Comparison of ENCODE assay signal across 1 cellular context in the genomic region with DNA sequence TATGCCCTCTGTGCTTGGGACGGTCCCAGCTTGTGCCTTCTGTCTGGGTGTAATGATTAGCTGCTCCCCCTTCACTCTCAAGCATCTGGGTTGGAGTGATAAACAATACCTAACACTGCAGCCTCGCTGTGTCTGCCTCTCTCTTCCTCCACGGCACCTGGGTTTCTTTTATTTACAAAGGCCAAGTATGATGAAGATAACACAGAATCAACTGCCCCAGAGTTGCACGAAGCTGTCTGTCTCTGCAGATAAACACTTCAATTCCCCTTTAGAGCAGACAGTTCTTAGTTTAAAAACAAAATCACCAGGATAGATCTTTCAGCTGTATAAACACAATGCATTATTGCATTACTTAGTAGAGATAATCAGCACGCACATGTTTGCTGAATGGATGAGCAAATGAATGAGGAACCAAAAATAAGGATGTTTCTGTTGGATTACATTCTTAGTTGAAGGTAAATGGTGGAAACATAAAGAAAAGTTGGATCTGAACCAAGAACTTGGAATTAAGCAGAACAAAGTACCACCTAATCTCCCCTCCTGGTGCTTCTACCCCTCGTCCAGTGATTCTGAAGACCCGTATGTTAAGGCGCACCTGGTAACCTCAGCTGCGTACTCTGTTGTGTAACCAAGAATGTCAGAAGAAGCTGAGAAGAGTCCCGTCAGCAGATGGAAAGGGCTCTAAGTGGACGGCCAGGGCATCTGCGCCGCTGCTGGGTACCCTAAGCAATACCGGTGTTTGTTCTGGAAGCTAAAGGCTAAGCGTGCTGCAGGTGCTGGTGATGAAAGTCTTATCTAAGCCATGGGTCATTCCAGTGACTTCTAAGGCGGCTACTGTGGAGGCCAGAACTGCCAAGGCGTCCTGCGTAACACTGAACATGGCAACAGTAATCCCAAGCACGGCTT.
TF ChIP-seq lines count a peak whose summit lies in the region.

No MANE protein-coding gene starts in this region.

TF ChIP-seq in K562, 482 proteins besides CTCF, POLR2A, EP300 and RAD21 (continued from another document and continues in another):
- TF ChIP-seq, protein P1, sequence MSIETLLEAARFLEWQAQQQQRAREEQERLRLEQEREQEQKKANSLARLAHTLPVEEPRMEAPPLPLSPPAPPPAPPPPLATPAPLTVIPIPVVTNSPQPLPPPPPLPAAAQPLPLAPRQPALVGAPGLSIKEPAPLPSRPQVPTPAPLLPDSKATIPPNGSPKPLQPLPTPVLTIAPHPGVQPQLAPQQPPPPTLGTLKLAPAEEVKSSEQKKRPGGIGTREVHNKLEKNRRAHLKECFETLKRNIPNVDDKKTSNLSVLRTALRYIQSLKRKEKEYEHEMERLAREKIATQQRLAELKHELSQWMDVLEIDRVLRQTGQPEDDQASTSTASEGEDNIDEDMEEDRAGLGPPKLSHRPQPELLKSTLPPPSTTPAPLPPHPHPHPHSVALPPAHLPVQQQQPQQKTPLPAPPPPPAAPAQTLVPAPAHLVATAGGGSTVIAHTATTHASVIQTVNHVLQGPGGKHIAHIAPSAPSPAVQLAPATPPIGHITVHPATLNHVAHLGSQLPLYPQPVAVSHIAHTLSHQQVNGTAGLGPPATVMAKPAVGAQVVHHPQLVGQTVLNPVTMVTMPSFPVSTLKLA (conservative IDR thresholded peaks at IDR 0.05) = peak; percentile 75 to 83
- TF ChIP-seq TARDBP (IDR thresholded peaks at IDR 0.05) = peak; percentile 100
- TF ChIP-seq HLTF (IDR thresholded peaks at IDR 0.05) = peak; percentile 99
- TF ChIP-seq, protein P2, sequence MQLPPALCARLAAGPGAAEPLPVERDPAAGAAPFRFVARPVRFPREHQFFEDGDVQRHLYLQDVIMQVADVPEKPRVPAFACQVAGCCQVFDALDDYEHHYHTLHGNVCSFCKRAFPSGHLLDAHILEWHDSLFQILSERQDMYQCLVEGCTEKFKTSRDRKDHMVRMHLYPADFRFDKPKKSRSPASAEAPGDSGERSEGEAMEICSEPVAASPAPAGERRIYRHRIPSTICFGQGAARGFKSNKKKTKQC (CRISPR knock-in tag; IDR thresholded peaks at IDR 0.05) = no peak
- no peak for TF ChIP-seq FOXJ3 (CRISPR knock-in tag; IDR thresholded peaks at IDR 0.05)
- no peak for TF ChIP-seq RFX1 (IDR thresholded peaks at IDR 0.05)
- peak in 1 of 2 experiments; percentile 39; a peak in 1 of 3 replicates for TF ChIP-seq CBX3 (IDR thresholded peaks at IDR 0.05; ENCODE audit: borderline replicate concordance in 1 of 2, low read length in 2 of 2)
- peak; percentile 61; the same call in 1 of the 2 replicates for TF ChIP-seq L3MBTL2 (IDR thresholded peaks at IDR 0.05)
- no peak for TF ChIP-seq TRIM25 (IDR thresholded peaks at IDR 0.05; ENCODE audit: borderline replicate concordance)
- TF ChIP-seq SREBF2 (CRISPR knock-in tag; IDR thresholded peaks at IDR 0.05) = no peak
- TF ChIP-seq ZNF77 (CRISPR knock-in tag; IDR thresholded peaks at IDR 0.05) = no peak
- TF ChIP-seq ATF1 (CRISPR knock-in tag; IDR thresholded peaks at IDR 0.05) = no peak
- TF ChIP-seq ATF1 (tag; IDR thresholded peaks at IDR 0.05) = peak; percentile 85
- peak; percentile 82; the same call in 1 of the 2 replicates for TF ChIP-seq ZNF347 (CRISPR knock-in tag; IDR thresholded peaks at IDR 0.05; ENCODE audit: low read depth)
- TF ChIP-seq TFAM (CRISPR knock-in tag; conservative IDR thresholded peaks at IDR 0.05) = no peak
- TF ChIP-seq POLR2AphosphoS2 (IDR thresholded peaks at IDR 0.05; ENCODE audit: low read length) = no peak
- TF ChIP-seq KLF1 (tag; IDR thresholded peaks at IDR 0.05) = 0 out of 2 replicates have a peak, but pooled peaks have one; percentile 46
- TF ChIP-seq ARHGAP35 (IDR thresholded peaks at IDR 0.05; ENCODE audit: partially characterized antibody) = no peak
- TF ChIP-seq SMAD4 (CRISPR knock-in tag; conservative IDR thresholded peaks at IDR 0.05) = peak; percentile 100
- peak; percentile 87; the same call in 1 of the 2 replicates for TF ChIP-seq NFXL1 (CRISPR knock-in tag; IDR thresholded peaks at IDR 0.05)
- TF ChIP-seq, protein P3, sequence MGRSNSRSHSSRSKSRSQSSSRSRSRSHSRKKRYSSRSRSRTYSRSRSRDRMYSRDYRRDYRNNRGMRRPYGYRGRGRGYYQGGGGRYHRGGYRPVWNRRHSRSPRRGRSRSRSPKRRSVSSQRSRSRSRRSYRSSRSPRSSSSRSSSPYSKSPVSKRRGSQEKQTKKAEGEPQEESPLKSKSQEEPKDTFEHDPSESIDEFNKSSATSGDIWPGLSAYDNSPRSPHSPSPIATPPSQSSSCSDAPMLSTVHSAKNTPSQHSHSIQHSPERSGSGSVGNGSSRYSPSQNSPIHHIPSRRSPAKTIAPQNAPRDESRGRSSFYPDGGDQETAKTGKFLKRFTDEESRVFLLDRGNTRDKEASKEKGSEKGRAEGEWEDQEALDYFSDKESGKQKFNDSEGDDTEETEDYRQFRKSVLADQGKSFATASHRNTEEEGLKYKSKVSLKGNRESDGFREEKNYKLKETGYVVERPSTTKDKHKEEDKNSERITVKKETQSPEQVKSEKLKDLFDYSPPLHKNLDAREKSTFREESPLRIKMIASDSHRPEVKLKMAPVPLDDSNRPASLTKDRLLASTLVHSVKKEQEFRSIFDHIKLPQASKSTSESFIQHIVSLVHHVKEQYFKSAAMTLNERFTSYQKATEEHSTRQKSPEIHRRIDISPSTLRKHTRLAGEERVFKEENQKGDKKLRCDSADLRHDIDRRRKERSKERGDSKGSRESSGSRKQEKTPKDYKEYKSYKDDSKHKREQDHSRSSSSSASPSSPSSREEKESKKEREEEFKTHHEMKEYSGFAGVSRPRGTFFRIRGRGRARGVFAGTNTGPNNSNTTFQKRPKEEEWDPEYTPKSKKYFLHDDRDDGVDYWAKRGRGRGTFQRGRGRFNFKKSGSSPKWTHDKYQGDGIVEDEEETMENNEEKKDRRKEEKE (IDR thresholded peaks at IDR 0.05; ENCODE audit: borderline replicate concordance in 1 of 2, control insufficient read depth in 1 of 2, low read depth in 2 of 2, low read length in 1 of 2) = no peak
- TF ChIP-seq ZKSCAN1 (IDR thresholded peaks at IDR 0.05; ENCODE audit: low read depth, low read length) = peak; percentile 82
- TF ChIP-seq ELF2 (CRISPR knock-in tag; IDR thresholded peaks at IDR 0.05) = no peak
- TF ChIP-seq GABPB2 (CRISPR knock-in tag; conservative IDR thresholded peaks at IDR 0.05) = 0 out of 2 replicates have a peak, but pooled peaks have one; percentile 71
- TF ChIP-seq ZNF668 (CRISPR knock-in tag; IDR thresholded peaks at IDR 0.05) = peak; percentile 95; the same call in 1 of the 2 replicates
- TF ChIP-seq, protein P4, sequence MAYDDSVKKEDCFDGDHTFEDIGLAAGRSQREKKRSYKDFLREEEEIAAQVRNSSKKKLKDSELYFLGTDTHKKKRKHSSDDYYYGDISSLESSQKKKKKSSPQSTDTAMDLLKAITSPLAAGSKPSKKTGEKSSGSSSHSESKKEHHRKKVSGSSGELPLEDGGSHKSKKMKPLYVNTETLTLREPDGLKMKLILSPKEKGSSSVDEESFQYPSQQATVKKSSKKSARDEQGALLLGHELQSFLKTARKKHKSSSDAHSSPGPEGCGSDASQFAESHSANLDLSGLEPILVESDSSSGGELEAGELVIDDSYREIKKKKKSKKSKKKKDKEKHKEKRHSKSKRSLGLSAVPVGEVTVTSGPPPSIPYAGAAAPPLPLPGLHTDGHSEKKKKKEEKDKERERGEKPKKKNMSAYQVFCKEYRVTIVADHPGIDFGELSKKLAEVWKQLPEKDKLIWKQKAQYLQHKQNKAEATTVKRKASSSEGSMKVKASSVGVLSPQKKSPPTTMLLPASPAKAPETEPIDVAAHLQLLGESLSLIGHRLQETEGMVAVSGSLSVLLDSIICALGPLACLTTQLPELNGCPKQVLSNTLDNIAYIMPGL (CRISPR knock-in tag; IDR thresholded peaks at IDR 0.05) = no peak
- TF ChIP-seq KLF10 (CRISPR knock-in tag; IDR thresholded peaks at IDR 0.05) = no peak
- no peak for TF ChIP-seq MIER1 (IDR thresholded peaks at IDR 0.05; ENCODE audit: low read depth)
- TF ChIP-seq SRSF3 (IDR thresholded peaks at IDR 0.05; ENCODE audit: insufficient read depth, low read length) = no peak
- peak; percentile 79; the same call in 1 of the 2 replicates for TF ChIP-seq ID3 (CRISPR knock-in tag; IDR thresholded peaks at IDR 0.05)
- TF ChIP-seq ID3 (tag; IDR thresholded peaks at IDR 0.05) = peak; percentile 99
- no peak for TF ChIP-seq EHMT2 (IDR thresholded peaks at IDR 0.05)
- TF ChIP-seq GTF2A2 (tag; IDR thresholded peaks at IDR 0.05) = no peak
- no peak for TF ChIP-seq ZNF217 (CRISPR knock-in tag; IDR thresholded peaks at IDR 0.05)
- TF ChIP-seq MXI1 (IDR thresholded peaks at IDR 0.05; ENCODE audit: low read depth, low read length) = peak; percentile 87; the same call in 1 of the 2 replicates
- TF ChIP-seq, protein P5, sequence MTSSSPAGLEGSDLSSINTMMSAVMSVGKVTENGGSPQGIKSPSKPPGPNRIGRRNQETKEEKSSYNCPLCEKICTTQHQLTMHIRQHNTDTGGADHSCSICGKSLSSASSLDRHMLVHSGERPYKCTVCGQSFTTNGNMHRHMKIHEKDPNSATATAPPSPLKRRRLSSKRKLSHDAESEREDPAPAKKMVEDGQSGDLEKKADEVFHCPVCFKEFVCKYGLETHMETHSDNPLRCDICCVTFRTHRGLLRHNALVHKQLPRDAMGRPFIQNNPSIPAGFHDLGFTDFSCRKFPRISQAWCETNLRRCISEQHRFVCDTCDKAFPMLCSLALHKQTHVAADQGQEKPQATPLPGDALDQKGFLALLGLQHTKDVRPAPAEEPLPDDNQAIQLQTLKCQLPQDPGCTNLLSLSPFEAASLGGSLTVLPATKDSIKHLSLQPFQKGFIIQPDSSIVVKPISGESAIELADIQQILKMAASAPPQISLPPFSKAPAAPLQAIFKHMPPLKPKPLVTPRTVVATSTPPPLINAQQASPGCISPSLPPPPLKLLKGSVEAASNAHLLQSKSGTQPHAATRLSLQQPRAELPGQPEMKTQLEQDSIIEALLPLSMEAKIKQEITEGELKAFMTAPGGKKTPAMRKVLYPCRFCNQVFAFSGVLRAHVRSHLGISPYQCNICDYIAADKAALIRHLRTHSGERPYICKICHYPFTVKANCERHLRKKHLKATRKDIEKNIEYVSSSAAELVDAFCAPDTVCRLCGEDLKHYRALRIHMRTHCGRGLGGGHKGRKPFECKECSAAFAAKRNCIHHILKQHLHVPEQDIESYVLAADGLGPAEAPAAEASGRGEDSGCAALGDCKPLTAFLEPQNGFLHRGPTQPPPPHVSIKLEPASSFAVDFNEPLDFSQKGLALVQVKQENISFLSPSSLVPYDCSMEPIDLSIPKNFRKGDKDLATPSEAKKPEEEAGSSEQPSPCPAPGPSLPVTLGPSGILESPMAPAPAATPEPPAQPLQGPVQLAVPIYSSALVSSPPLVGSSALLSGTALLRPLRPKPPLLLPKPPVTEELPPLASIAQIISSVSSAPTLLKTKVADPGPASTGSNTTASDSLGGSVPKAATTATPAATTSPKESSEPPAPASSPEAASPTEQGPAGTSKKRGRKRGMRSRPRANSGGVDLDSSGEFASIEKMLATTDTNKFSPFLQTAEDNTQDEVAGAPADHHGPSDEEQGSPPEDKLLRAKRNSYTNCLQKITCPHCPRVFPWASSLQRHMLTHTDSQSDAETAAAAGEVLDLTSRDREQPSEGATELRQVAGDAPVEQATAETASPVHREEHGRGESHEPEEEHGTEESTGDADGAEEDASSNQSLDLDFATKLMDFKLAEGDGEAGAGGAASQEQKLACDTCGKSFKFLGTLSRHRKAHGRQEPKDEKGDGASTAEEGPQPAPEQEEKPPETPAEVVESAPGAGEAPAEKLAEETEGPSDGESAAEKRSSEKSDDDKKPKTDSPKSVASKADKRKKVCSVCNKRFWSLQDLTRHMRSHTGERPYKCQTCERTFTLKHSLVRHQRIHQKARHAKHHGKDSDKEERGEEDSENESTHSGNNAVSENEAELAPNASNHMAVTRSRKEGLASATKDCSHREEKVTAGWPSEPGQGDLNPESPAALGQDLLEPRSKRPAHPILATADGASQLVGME (CRISPR knock-in tag; IDR thresholded peaks at IDR 0.05) = peak; percentile 60; the same call in 1 of the 2 replicates
- TF ChIP-seq, protein P6, sequence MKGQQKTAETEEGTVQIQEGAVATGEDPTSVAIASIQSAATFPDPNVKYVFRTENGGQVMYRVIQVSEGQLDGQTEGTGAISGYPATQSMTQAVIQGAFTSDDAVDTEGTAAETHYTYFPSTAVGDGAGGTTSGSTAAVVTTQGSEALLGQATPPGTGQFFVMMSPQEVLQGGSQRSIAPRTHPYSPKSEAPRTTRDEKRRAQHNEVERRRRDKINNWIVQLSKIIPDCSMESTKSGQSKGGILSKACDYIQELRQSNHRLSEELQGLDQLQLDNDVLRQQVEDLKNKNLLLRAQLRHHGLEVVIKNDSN (CRISPR knock-in tag; IDR thresholded peaks at IDR 0.05) = no peak
- TF ChIP-seq SP1 (CRISPR knock-in tag; IDR thresholded peaks at IDR 0.05) = peak; percentile 91
- peak in 1 of 2 experiments; percentile 93; a peak in 1 of 4 replicates for TF ChIP-seq ZNF639 (CRISPR knock-in tag; conservative IDR thresholded peaks at IDR 0.05 in 1 of 2, IDR thresholded peaks at IDR 0.05 in 1 of 2)
- no peak for TF ChIP-seq FIP1L1 (IDR thresholded peaks at IDR 0.05; ENCODE audit: low read depth, low read length, poor library complexity, severe bottlenecking)
- TF ChIP-seq, protein P7, sequence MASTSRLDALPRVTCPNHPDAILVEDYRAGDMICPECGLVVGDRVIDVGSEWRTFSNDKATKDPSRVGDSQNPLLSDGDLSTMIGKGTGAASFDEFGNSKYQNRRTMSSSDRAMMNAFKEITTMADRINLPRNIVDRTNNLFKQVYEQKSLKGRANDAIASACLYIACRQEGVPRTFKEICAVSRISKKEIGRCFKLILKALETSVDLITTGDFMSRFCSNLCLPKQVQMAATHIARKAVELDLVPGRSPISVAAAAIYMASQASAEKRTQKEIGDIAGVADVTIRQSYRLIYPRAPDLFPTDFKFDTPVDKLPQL (IDR thresholded peaks at IDR 0.05; ENCODE audit: extremely low read depth, insufficient read length) = no peak
